1 cellular context compared by ENCODE assay signal in genomic region chr2:178530625-178531142, GRCh38.
TF ChIP-seq lines count a peak whose summit lies in the region.

No MANE protein-coding gene starts in this region.

TF ChIP-seq in WTC11, 78 proteins besides CTCF, POLR2A, EP300 and RAD21 (continued from another document):
- TF ChIP-seq PRDM15 (CRISPR knock-in tag; IDR thresholded peaks at IDR 0.05), result no peak
